10 cellular contexts compared by ENCODE assay signal in the genomic region with DNA sequence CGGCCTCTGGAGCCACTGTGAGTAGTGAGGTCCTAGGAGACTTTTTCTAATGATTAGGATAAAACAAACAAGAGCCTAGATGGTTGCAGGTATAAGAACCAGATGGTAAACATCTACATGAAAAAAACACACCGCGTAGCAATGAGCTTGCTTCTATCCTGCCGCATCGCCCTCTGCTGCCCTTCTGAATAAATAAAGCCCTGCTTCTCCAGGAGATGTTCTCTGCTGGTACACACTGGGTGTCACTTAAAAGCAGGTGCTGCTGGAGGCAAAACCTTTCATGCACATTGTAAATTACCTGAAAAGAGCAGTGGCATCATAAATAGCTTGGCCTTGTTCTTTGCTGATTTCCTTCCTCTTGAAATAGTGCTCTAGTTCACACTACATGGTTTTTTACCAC.
A peak's percentile ranks its signal among the peaks of the same experiment; 100 is the strongest.
DNase-seq lines count a peak whose midpoint lies in the region; ATAC-seq and TF ChIP-seq lines count a peak whose summit lies in the region.
"Had no signal": no experiment of that assay in that cellular context is flagged by ENCODE, and none has a peak within 500 bp of the region (broad histone marks: within the 10 kb centered on the region; RNA-seq: fewer than 3 reads in every experiment).

No MANE protein-coding gene starts in this region.

- no peaks in the 10 kb centered on the region for H3K9me3 ChIP-seq in stomach

- TF ChIP-seq CTCF in HFF-Myc (IDR thresholded peaks at IDR 0.05; ENCODE audit: low read depth, low read length, missing control alignments) (peak; percentile 5), VCaP (conservative IDR thresholded peaks at IDR 0.05) (peak; percentile 69), stomach (IDR thresholded peaks at IDR 0.05) (no peak)

- TF ChIP-seq POLR2A in stomach (IDR thresholded peaks at IDR 0.05) = no peak

- H3K27ac ChIP-seq in VCaP (peak overlapping the region; percentile 29; the same call in 1 of the 2 replicates), stomach (no peak overlapping the region)

- ATAC-seq in HG03354 (IDR thresholded peaks at IDR 0.05; ENCODE audit: poor library complexity, severe bottlenecking, unreplicated experiment) = no peak
- no peak for ATAC-seq in T-cell (replicated peaks in 1 of 4)

- H3K4me3 ChIP-seq in HFF-Myc (replicated peaks; ENCODE audit: low read depth, low read length) (no peak overlapping the region), stomach (no peak overlapping the region)

- DNase-seq in DMS53 (lab: John Stamatoyannopoulos, UW) = peak; percentile 30
- DNase-seq in HFF-Myc (ENCODE audit: extremely low read depth, low read depth) = no peak
- peak; percentile 10 for DNase-seq in iris pigment epithelial cell (ENCODE audit: low read depth)
- DNase-seq in stomach = no peak
- no peak for DNase-seq in activated T-helper 1 cell treated with anti-CD3 and anti-CD28 coated beads, Interleukin-12 subunit alpha, Interleukin-12 subunit beta, Interleukin-2, Interleukin-4 antibody, amounts not matched to agents 30 ng/mL and 10 ng/mL and 1 ng/mL, durations not matched to agents 14 hours and 24 hours and 36 hours (ENCODE audit: low spot score)
- DNase-seq in T-cell = no peak
- DNase-seq: effector CD8-positive, alpha-beta T cell; NCI-H1436 had no signal

- H3K27ac Mint-ChIP-seq in activated T-helper 1 cell treated with anti-CD3 and anti-CD28 coated beads, Interleukin-12 subunit alpha, Interleukin-12 subunit beta, Interleukin-2, Interleukin-4 antibody, amounts not matched to agents 30 ng/mL and 10 ng/mL and 1 ng/mL, durations not matched to agents 14 hours and 24 hours and 36 hours = no peak overlapping the region
- H3K27ac Mint-ChIP-seq in T-cell = no peak overlapping the region

- H3K4me1 Mint-ChIP-seq in activated T-helper 1 cell treated with anti-CD3 and anti-CD28 coated beads, Interleukin-12 subunit alpha, Interleukin-12 subunit beta, Interleukin-2, Interleukin-4 antibody, amounts not matched to agents 30 ng/mL and 10 ng/mL and 1 ng/mL, durations not matched to agents 14 hours and 24 hours and 36 hours (ENCODE audit: low read depth) = no peaks in the 10 kb centered on the region
- no peaks in the 10 kb centered on the region for H3K4me1 Mint-ChIP-seq in T-cell

- 23 to 44% (median 33%) methylated on average over 5 of the region's 5 CpGs for WGBS in stomach, 5 donors

- intact Hi-C loops in stomach (cut with DNase I; ENCODE audit: low total_unique reads) = no loop called here
- intact Hi-C loops in activated T-helper 1 cell treated with anti-CD3 and anti-CD28 coated beads, Interleukin-12 subunit alpha, Interleukin-12 subunit beta, Interleukin-2, Interleukin-4 antibody, amounts not matched to agents 30 ng/mL and 10 ng/mL and 1 ng/mL, durations not matched to agents 14 hours and 24 hours and 36 hours (cut with micrococcal nuclease) = no loop called here

- CTCF ChIA-PET in T-cell (lab: Charles Lee) = no interaction called here

- H3K27me3 Mint-ChIP-seq in activated T-helper 1 cell treated with anti-CD3 and anti-CD28 coated beads, Interleukin-12 subunit alpha, Interleukin-12 subunit beta, Interleukin-2, Interleukin-4 antibody, amounts not matched to agents 30 ng/mL and 10 ng/mL and 1 ng/mL, durations not matched to agents 14 hours and 24 hours and 36 hours (ENCODE audit: insufficient read depth) = peaks cover 10% of the 10 kb centered on the region
- peaks cover 1 to 6% of the 10 kb centered on the region in 2 donors for H3K27me3 Mint-ChIP-seq in T-cell

- H3K4me3 Mint-ChIP-seq in activated T-helper 1 cell treated with anti-CD3 and anti-CD28 coated beads, Interleukin-12 subunit alpha, Interleukin-12 subunit beta, Interleukin-2, Interleukin-4 antibody, amounts not matched to agents 30 ng/mL and 10 ng/mL and 1 ng/mL, durations not matched to agents 14 hours and 24 hours and 36 hours = no peak overlapping the region
- no peak overlapping the region for H3K4me3 Mint-ChIP-seq in T-cell

- H3K36me3 Mint-ChIP-seq in activated T-helper 1 cell treated with anti-CD3 and anti-CD28 coated beads, Interleukin-12 subunit alpha, Interleukin-12 subunit beta, Interleukin-2, Interleukin-4 antibody, amounts not matched to agents 30 ng/mL and 10 ng/mL and 1 ng/mL, durations not matched to agents 14 hours and 24 hours and 36 hours (ENCODE audit: low read depth) = no peaks in the 10 kb centered on the region
- no peaks in the 10 kb centered on the region for H3K36me3 Mint-ChIP-seq in T-cell

- no peaks in the 10 kb centered on the region for H3K4me1 ChIP-seq in stomach

- H3K36me3 ChIP-seq in stomach = no peaks in the 10 kb centered on the region

- POLR2A ChIA-PET in T-cell (lab: Charles Lee) = no interaction called here

- no peak for TF ChIP-seq EP300 in stomach (IDR thresholded peaks at IDR 0.05)

- H3K9me3 Mint-ChIP-seq in activated T-helper 1 cell treated with anti-CD3 and anti-CD28 coated beads, Interleukin-12 subunit alpha, Interleukin-12 subunit beta, Interleukin-2, Interleukin-4 antibody, amounts not matched to agents 30 ng/mL and 10 ng/mL and 1 ng/mL, durations not matched to agents 14 hours and 24 hours and 36 hours = no peaks in the 10 kb centered on the region
- no peaks in the 10 kb centered on the region for H3K9me3 Mint-ChIP-seq in T-cell

- peaks cover 0 to 6% (median 0%) of the 10 kb centered on the region in 3 donors for H3K27me3 ChIP-seq in stomach

Comparison
In these comparisons a context has a peak if more than half of its experiments do, and no peak if none do; other contexts are left out.
1. DNase-seq: peak in DMS53 (single experiment) and iris pigment epithelial cell (single experiment); none in HFF-Myc (single experiment), stomach (single experiment), activated T-helper 1 cell treated with anti-CD3 and anti-CD28 coated beads, Interleukin-12 subunit alpha, Interleukin-12 subunit beta, Interleukin-2, Interleukin-4 antibody, amounts not matched to agents 30 ng/mL and 10 ng/mL and 1 ng/mL, durations not matched to agents 14 hours and 24 hours and 36 hours (single experiment) and T-cell (0 of 34).
2. CTCF ChIP-seq: peak in HFF-Myc (single experiment) and VCaP (single experiment); none in stomach (0 of 7).